ENCODE assay signal across 22 cellular contexts in the genomic region with DNA sequence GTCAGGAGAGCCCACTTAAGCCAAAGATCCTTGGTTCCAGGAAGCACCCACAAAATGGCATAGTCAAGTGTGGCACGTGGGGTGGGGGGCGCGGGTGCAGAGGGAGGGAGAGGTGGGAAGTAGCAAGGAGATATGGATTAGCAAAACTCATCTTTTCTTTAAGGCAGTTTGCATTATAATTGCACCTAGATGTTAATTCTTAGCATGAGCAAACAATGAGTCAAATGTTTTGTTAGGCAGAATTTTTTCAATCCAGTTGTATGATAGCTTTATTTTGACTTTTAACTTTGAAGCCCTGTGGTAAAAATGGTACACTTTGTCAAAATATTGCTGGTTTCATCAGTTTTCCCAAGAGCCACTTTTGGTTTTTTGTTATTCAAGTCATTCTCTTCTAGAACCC.
"Had no signal": no experiment of that assay in that cellular context is flagged by ENCODE, and none has a peak within 500 bp of the region (broad histone marks: within the 10 kb centered on the region; RNA-seq: fewer than 3 reads in every experiment).

No MANE protein-coding gene starts in this region.

- H3K4me1 ChIP-seq: esophagus muscularis mucosa, gastroesophageal sphincter, left lung, lower lobe of right lung, right atrium auricular region, suprapubic skin, thyroid gland had no signal

- ATAC-seq: gastroesophageal sphincter; left lung; lower lobe of right lung; natural killer cell; stimulated activated naive CD8-positive, alpha-beta T cell treated with anti-CD3 and anti-CD28 coated beads, Interleukin-15, Interleukin-2, amounts not matched to agents 100 U/mL and 50 U/mL, for 24 hours had no signal

- DNase-seq: cortex of kidney; dorsolateral prefrontal cortex; effector CD8-positive, alpha-beta T cell; glutamatergic neuron; immature natural killer cell; left lung; lower lobe of right lung; natural killer cell; ovary; stimulated activated CD4-positive, alpha-beta T cell treated with anti-CD3 and anti-CD28 coated beads, Interleukin-2, amount 100 ng/mL, for 48 hours; stimulated activated naive CD8-positive, alpha-beta T cell treated with anti-CD3 and anti-CD28 coated beads, Interleukin-15, Interleukin-2, amounts not matched to agents 100 U/mL and 50 U/mL, for 24 hours; thyroid gland had no signal

- H3K4me1 Mint-ChIP-seq: immature natural killer cell, memory B cell, mesothelial cell of epicardium had no signal

- H3K4me2 ChIP-seq: smooth muscle cell had no signal

- H3K4me3 Mint-ChIP-seq: immature natural killer cell, memory B cell, mesothelial cell of epicardium, natural killer cell, neural crest cell, type B pancreatic cell had no signal

- H3K27ac Mint-ChIP-seq: memory B cell, mesothelial cell of epicardium, natural killer cell, type B pancreatic cell had no signal

- H3K9me3 Mint-ChIP-seq: immature natural killer cell, memory B cell, mesothelial cell of epicardium, natural killer cell, neural crest cell, type B pancreatic cell had no signal

- H3K36me3 ChIP-seq: ovary had no signal

- H3K9me3 ChIP-seq: esophagus muscularis mucosa, gastroesophageal sphincter, left lung, lower lobe of right lung, ovary, right atrium auricular region, suprapubic skin, thyroid gland had no signal

- H3K27me3 ChIP-seq: dorsolateral prefrontal cortex, esophagus muscularis mucosa, gastroesophageal sphincter, left lung, ovary, right atrium auricular region, suprapubic skin, thyroid gland had no signal

- H3K27ac ChIP-seq: dorsolateral prefrontal cortex, epithelial cell of prostate, esophagus muscularis mucosa, gastroesophageal sphincter, left lung, lower lobe of right lung, ovary, right atrium auricular region, suprapubic skin, thyroid gland had no signal

- H3K4me3 ChIP-seq: dorsolateral prefrontal cortex, esophagus muscularis mucosa, gastroesophageal sphincter, left lung, lower lobe of right lung, ovary, right atrium auricular region, smooth muscle cell, suprapubic skin, thyroid gland had no signal

- H3K27me3 Mint-ChIP-seq: memory B cell, type B pancreatic cell had no signal
